Comparison of ENCODE assay signal across 30 cellular contexts in the genomic region with DNA sequence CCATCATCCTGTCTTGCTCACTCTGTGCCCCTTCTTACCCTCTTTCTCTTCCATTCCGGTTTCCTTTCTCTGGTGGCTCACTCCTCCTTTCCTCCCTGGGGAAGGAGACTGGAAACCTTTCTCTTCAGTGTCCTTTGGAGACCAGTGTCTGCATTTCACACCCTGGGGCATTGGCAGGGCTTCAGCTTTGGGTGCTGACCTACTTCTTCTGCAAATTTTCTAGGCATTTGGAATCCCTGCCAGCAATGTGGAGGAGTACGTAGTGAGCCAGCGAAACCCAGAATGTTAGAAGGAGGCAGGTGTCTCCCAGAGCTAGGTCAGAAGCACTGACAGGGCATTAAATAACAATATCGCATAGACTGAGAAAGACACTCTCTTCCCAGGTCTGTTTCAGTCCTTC.
"Had no signal": no experiment of that assay in that cellular context is flagged by ENCODE, and none has a peak within 500 bp of the region (broad histone marks: within the 10 kb centered on the region; RNA-seq: fewer than 3 reads in every experiment).

No MANE protein-coding gene starts in this region.

- ATAC-seq: foreskin keratinocyte; gastroesophageal sphincter; heart right ventricle; left lung; mucosa of descending colon; natural killer cell treated with Interleukin-12 subunit alpha and Interleukin-12 subunit beta and Interleukin-15 and Interleukin-18, amount 100 ng/mL, for 72 hours; sciatic nerve; stimulated activated effector memory CD8-positive, alpha-beta T cell treated with anti-CD3 and anti-CD28 coated beads, Interleukin-12 subunit alpha, Interleukin-12 subunit beta, amount 100 ng/mL, for 72 hours; upper lobe of right lung had no signal

- H3K4me3 ChIP-seq: coronary artery, esophagus muscularis mucosa, gastroesophageal sphincter, heart right ventricle, left lung, mucosa of descending colon, right atrium auricular region, smooth muscle cell, stomach, tibial nerve, upper lobe of right lung, uterus had no signal

- H3K4me1 Mint-ChIP-seq: mesothelial cell of epicardium; naive B cell; stimulated activated effector memory CD8-positive, alpha-beta T cell treated with anti-CD3 and anti-CD28 coated beads, Interleukin-12 subunit alpha, Interleukin-12 subunit beta, amount 100 ng/mL, for 72 hours had no signal

- H3K9me3 Mint-ChIP-seq: natural killer cell treated with Interleukin-12 subunit alpha and Interleukin-12 subunit beta and Interleukin-15 and Interleukin-18, amount 100 ng/mL, for 72 hours; stimulated activated effector memory CD8-positive, alpha-beta T cell treated with anti-CD3 and anti-CD28 coated beads, Interleukin-12 subunit alpha, Interleukin-12 subunit beta, amount 100 ng/mL, for 72 hours had no signal

- H3K27ac ChIP-seq: coronary artery, esophagus muscularis mucosa, foreskin keratinocyte, gastroesophageal sphincter, heart right ventricle, left lung, neutrophil, parathyroid adenoma, right atrium auricular region, stomach, tibial nerve, upper lobe of right lung, uterus had no signal

- H3K36me3 ChIP-seq: esophagus muscularis mucosa, gastroesophageal sphincter, heart right ventricle, left lung, neutrophil, right atrium auricular region, stomach, tibial nerve, upper lobe of right lung, uterus had no signal

- DNase-seq: dermis blood vessel endothelial cell; effector memory CD4-positive, alpha-beta T cell; foreskin keratinocyte; heart right ventricle; hippocampal formation; left cardiac atrium; left lung; mesenchymal stem cell; mucosa of descending colon; naive B cell; stimulated activated CD4-positive, alpha-beta T cell treated with anti-CD3 and anti-CD28 coated beads, Interleukin-12 subunit alpha, Interleukin-12 subunit beta, amount 100 ng/mL, for 4 hours; stimulated activated CD4-positive, alpha-beta T cell treated with anti-CD3 and anti-CD28 coated beads, Interleukin-1b, Interleukin-23, amount 100 ng/mL, for 48 hours; stimulated activated CD4-positive, alpha-beta T cell treated with anti-CD3 and anti-CD28 coated beads, Interleukin-4, amount 100 ng/mL, for 24 hours; stimulated activated naive CD4-positive, alpha-beta T cell treated with Interleukin-2 at 50 U/mL for 16 hours; stomach; upper lobe of right lung; uterus had no signal

- H3K4me1 ChIP-seq: gastroesophageal sphincter, heart right ventricle, left lung, parathyroid adenoma, right atrium auricular region, stomach, tibial nerve, upper lobe of right lung, uterus had no signal

- H3K27ac Mint-ChIP-seq: mesothelial cell of epicardium; naive B cell; natural killer cell treated with Interleukin-12 subunit alpha and Interleukin-12 subunit beta and Interleukin-15 and Interleukin-18, amount 100 ng/mL, for 72 hours; progenitor cell of endocrine pancreas; stimulated activated effector memory CD8-positive, alpha-beta T cell treated with anti-CD3 and anti-CD28 coated beads, Interleukin-12 subunit alpha, Interleukin-12 subunit beta, amount 100 ng/mL, for 72 hours had no signal

- H3K4me3 Mint-ChIP-seq: mesothelial cell of epicardium; naive B cell; natural killer cell treated with Interleukin-12 subunit alpha and Interleukin-12 subunit beta and Interleukin-15 and Interleukin-18, amount 100 ng/mL, for 72 hours; stimulated activated effector memory CD8-positive, alpha-beta T cell treated with anti-CD3 and anti-CD28 coated beads, Interleukin-12 subunit alpha, Interleukin-12 subunit beta, amount 100 ng/mL, for 72 hours had no signal

- H3K36me3 Mint-ChIP-seq: mesothelial cell of epicardium; naive B cell; natural killer cell treated with Interleukin-12 subunit alpha and Interleukin-12 subunit beta and Interleukin-15 and Interleukin-18, amount 100 ng/mL, for 72 hours; stimulated activated effector memory CD8-positive, alpha-beta T cell treated with anti-CD3 and anti-CD28 coated beads, Interleukin-12 subunit alpha, Interleukin-12 subunit beta, amount 100 ng/mL, for 72 hours had no signal

- H3K27me3 Mint-ChIP-seq: progenitor cell of endocrine pancreas had no signal

- H3K9me3 ChIP-seq: neutrophil, upper lobe of right lung, uterus had no signal

- H3K27me3 ChIP-seq: esophagus muscularis mucosa, foreskin keratinocyte, gastroesophageal sphincter, heart right ventricle, left lung, neutrophil, right atrium auricular region, stomach, tibial nerve, uterus had no signal
